1 cellular context compared by ENCODE assay signal in genomic region chr2:173090973-173091660, GRCh38.
A peak's percentile ranks its signal among the peaks of the same experiment; 100 is the strongest.
TF ChIP-seq lines count a peak whose summit lies in the region.

No MANE protein-coding gene starts in this region.

TF ChIP-seq in K562, 482 proteins besides CTCF, POLR2A, EP300 and RAD21 (continued from another document and continues in another):
- TF ChIP-seq ZBTB40 (IDR thresholded peaks at IDR 0.05): no peak
- TF ChIP-seq ZBTB40 (CRISPR knock-in tag; IDR thresholded peaks at IDR 0.05): no peak
- no peak for TF ChIP-seq PTBP1 (IDR thresholded peaks at IDR 0.05; ENCODE audit: low read depth, low read length)
- TF ChIP-seq NR2C2 (CRISPR knock-in tag; IDR thresholded peaks at IDR 0.05): no peak
- peak; percentile 70 for TF ChIP-seq NR2C2 (tag; IDR thresholded peaks at IDR 0.05)
- no peak for TF ChIP-seq HDAC3 (IDR thresholded peaks at IDR 0.05; ENCODE audit: borderline replicate concordance, partially characterized antibody)
- TF ChIP-seq TBL1XR1 (IDR thresholded peaks at IDR 0.05; ENCODE audit: low read length in 2 of 2): peak in 1 of 2 experiments; percentile 40; a peak in 1 of 4 replicates
- TF ChIP-seq ZEB2 (IDR thresholded peaks at IDR 0.05): no peak
- no peak for TF ChIP-seq ZBED1 (IDR thresholded peaks at IDR 0.05)
- no peak for TF ChIP-seq ZNF77 (CRISPR knock-in tag; IDR thresholded peaks at IDR 0.05)
- no peak; the same call in 1 of the 2 replicates for TF ChIP-seq GABPA (tag; conservative IDR thresholded peaks at IDR 0.05; ENCODE audit: low read depth)
- TF ChIP-seq TGIF2 (CRISPR knock-in tag; IDR thresholded peaks at IDR 0.05): no peak
- no peak for TF ChIP-seq ZNF24 (IDR thresholded peaks at IDR 0.05)
- no peak for TF ChIP-seq MTA2 (IDR thresholded peaks at IDR 0.05; ENCODE audit: low read depth)
- TF ChIP-seq DMBX1 (CRISPR knock-in tag; IDR thresholded peaks at IDR 0.05; ENCODE audit: borderline replicate concordance): no peak
- no peak for TF ChIP-seq BCL6 (CRISPR knock-in tag; IDR thresholded peaks at IDR 0.05)
- TF ChIP-seq PKNOX1 (IDR thresholded peaks at IDR 0.05): no peak
- no peak for TF ChIP-seq GTF3C2 (IDR thresholded peaks at IDR 0.05; ENCODE audit: borderline replicate concordance, extremely low read depth, insufficient read length)
- peak; percentile 19; the same call in 1 of the 2 replicates for TF ChIP-seq VEZF1 (CRISPR knock-in tag; IDR thresholded peaks at IDR 0.05)
- TF ChIP-seq MEF2A (IDR thresholded peaks at IDR 0.05; ENCODE audit: control insufficient read depth, low read depth, low read length): peak; percentile 4; the same call in 1 of the 2 replicates
- no peak for TF ChIP-seq GTF2A2 (tag; IDR thresholded peaks at IDR 0.05)
- no peak for TF ChIP-seq CREB1 (IDR thresholded peaks at IDR 0.05)
- TF ChIP-seq CREB1 (CRISPR knock-in tag; IDR thresholded peaks at IDR 0.05): no peak
- no peak for TF ChIP-seq ETV5 (CRISPR knock-in tag; IDR thresholded peaks at IDR 0.05; ENCODE audit: low read depth)
- no peak for TF ChIP-seq CCNT2 (IDR thresholded peaks at IDR 0.05; ENCODE audit: borderline replicate concordance, extremely low read depth, insufficient read length, low read depth, low read length)
- no peak for TF ChIP-seq IRF2 (CRISPR knock-in tag; IDR thresholded peaks at IDR 0.05)
- no peak for TF ChIP-seq ZNF282 (CRISPR knock-in tag; IDR thresholded peaks at IDR 0.05)
- no peak for TF ChIP-seq ZBTB12 (CRISPR knock-in tag; IDR thresholded peaks at IDR 0.05)
- TF ChIP-seq CHD2 (IDR thresholded peaks at IDR 0.05; ENCODE audit: low read depth, low read length): 0 out of 2 replicates have a peak, but pooled peaks have one; percentile 17
- TF ChIP-seq SRSF1 (IDR thresholded peaks at IDR 0.05; ENCODE audit: low read depth, low read length): no peak
- TF ChIP-seq ZNF253 (CRISPR knock-in tag; conservative IDR thresholded peaks at IDR 0.05): no peak
- no peak for TF ChIP-seq ZNF3 (CRISPR knock-in tag; IDR thresholded peaks at IDR 0.05)
- TF ChIP-seq ETV1 (tag; conservative IDR thresholded peaks at IDR 0.05; ENCODE audit: low read depth): 0 out of 2 replicates have a peak, but pooled peaks have one; percentile 29
- TF ChIP-seq CREB5 (CRISPR knock-in tag; IDR thresholded peaks at IDR 0.05): no peak
- peak; percentile 81; the same call in 1 of the 2 replicates for TF ChIP-seq GTF2E2 (tag; IDR thresholded peaks at IDR 0.05)
- peak; percentile 78 for TF ChIP-seq ARID1B (IDR thresholded peaks at IDR 0.05)
- TF ChIP-seq HOXB6 (CRISPR knock-in tag; IDR thresholded peaks at IDR 0.05; ENCODE audit: borderline replicate concordance): no peak
- TF ChIP-seq ELF1 (tag; IDR thresholded peaks at IDR 0.05): no peak
- no peak for TF ChIP-seq XRCC5 (IDR thresholded peaks at IDR 0.05; ENCODE audit: low read depth, low read length)
- TF ChIP-seq ZNF75A (CRISPR knock-in tag; IDR thresholded peaks at IDR 0.05): no peak
- no peak for TF ChIP-seq E2F5 (CRISPR knock-in tag; IDR thresholded peaks at IDR 0.05)
- no peak for TF ChIP-seq CGGBP1 (CRISPR knock-in tag; IDR thresholded peaks at IDR 0.05)
- no peak for TF ChIP-seq THRAP3 (IDR thresholded peaks at IDR 0.05; ENCODE audit: borderline replicate concordance)
- TF ChIP-seq ZNF707 (CRISPR knock-in tag; conservative IDR thresholded peaks at IDR 0.05): no peak
- TF ChIP-seq SPI1 (IDR thresholded peaks at IDR 0.05; ENCODE audit: borderline replicate concordance, low read depth, low read length): no peak
- TF ChIP-seq KLF10 (CRISPR knock-in tag; IDR thresholded peaks at IDR 0.05): no peak
- 0 out of 4 replicates have a peak, but pooled peaks of 1 of the 2 experiments have one; percentile 19 for TF ChIP-seq TRIM24 (IDR thresholded peaks at IDR 0.05)
- no peak for TF ChIP-seq NFIC (IDR thresholded peaks at IDR 0.05)
- no peak for TF ChIP-seq SP1 (CRISPR knock-in tag; IDR thresholded peaks at IDR 0.05)
- 0 out of 2 replicates have a peak, but pooled peaks have one; percentile 16 for TF ChIP-seq TCF7 (IDR thresholded peaks at IDR 0.05; ENCODE audit: borderline replicate concordance)
- TF ChIP-seq ZKSCAN1 (IDR thresholded peaks at IDR 0.05; ENCODE audit: low read depth, low read length): no peak
- no peak for TF ChIP-seq CAMTA2 (CRISPR knock-in tag; conservative IDR thresholded peaks at IDR 0.05)
- TF ChIP-seq NCOR1 (IDR thresholded peaks at IDR 0.05): 0 out of 2 replicates have a peak, but pooled peaks have one; percentile 32
- TF ChIP-seq ZNF316 (IDR thresholded peaks at IDR 0.05): peak; percentile 100
